23 cellular contexts compared by ENCODE assay signal in genomic region chr3:72953325-72953956, GRCh38. TPM values are rescaled to one million over a fixed set of nuclear protein-coding genes. Genes with fewer than 3 reads are reported as not detected.
DNase-seq lines count a peak whose midpoint lies in the region; FAIRE-seq and TF ChIP-seq lines count a peak whose summit lies in the region.
"Had no signal": no experiment of that assay in that cellular context is flagged by ENCODE, and none has a peak within 500 bp of the region (broad histone marks: within the 10 kb centered on the region; RNA-seq: fewer than 3 reads in every experiment).

No MANE protein-coding gene starts in this region.

- no peaks in the 10 kb centered on the region for H4K20me1 ChIP-seq in mammary epithelial cell (ENCODE audit: insufficient read depth, low read length)

- intact Hi-C loops in MCF 10A (cut with micrococcal nuclease): no loop called here
- intact Hi-C loops in mammary epithelial cell (cut with micrococcal nuclease): no loop called here
- intact Hi-C loops in vagina (cut with DNase I): loop anchor here (10.0 kb wide), 1 partner anchor 111 kb away; the partner anchor contains the start of gene EBLN2

- POLR2A ChIA-PET in MCF 10A (lab: Yijun Ruan, JAX): interaction anchor here (0.7 to 1.8 kb wide), 2 partner anchors 34 to 46 kb away, joined by 3 to 4 read pairs; no protein-coding TSS in a partner anchor

- no peaks in the 10 kb centered on the region for H3K36me3 Mint-ChIP-seq in MCF 10A (ENCODE audit: insufficient read depth, unreplicated experiment)
- H3K36me3 Mint-ChIP-seq: activated naive CD4-positive, alpha-beta T cell treated with anti-CD3 and anti-CD28 coated beads, Interleukin-2, amount 50 U/mL, for 72 hours; natural killer cell had no signal

- no peaks in the 10 kb centered on the region for H3K27me3 Mint-ChIP-seq in MCF 10A (ENCODE audit: insufficient read depth, unreplicated experiment)
- H3K27me3 Mint-ChIP-seq: activated T-cell treated with anti-CD3 and anti-CD28 coated beads, Interleukin-2, amount 50 U/mL, for 24 hours had no signal

- CTCF ChIA-PET in MCF 10A (lab: Yijun Ruan, JAX) (interaction anchor here (0.8 to 2.1 kb wide), 6 partner anchors 15 to 132 kb away, joined by 3 to 10 read pairs (median 3); no protein-coding TSS in a partner anchor), mammary epithelial cell (lab: Charles Lee; ENCODE audit: low non-redundant PET) (interaction anchor here (1.0 kb wide), 1 partner anchor 9 kb away, joined by 3 read pairs; no protein-coding TSS in a partner anchor)

- no peak overlapping the region for H2AFZ ChIP-seq in mammary epithelial cell (ENCODE audit: low read depth, low read length)

- H3K27ac ChIP-seq in mammary epithelial cell (ENCODE audit: insufficient read depth, low read depth, low read length) (no peak overlapping the region), layer of hippocampus (ENCODE audit: low read depth, low read length) (peak overlapping the region; percentile 43), vagina (peak overlapping the region; percentile 38)
- H3K27ac ChIP-seq: breast epithelium, C4-2B, lower lobe of right lung had no signal

- H3K27ac Mint-ChIP-seq in MCF 10A (ENCODE audit: low read depth, unreplicated experiment): no peak overlapping the region
- H3K27ac Mint-ChIP-seq: activated naive CD4-positive, alpha-beta T cell treated with anti-CD3 and anti-CD28 coated beads, Interleukin-2, amount 50 U/mL, for 72 hours; activated T-cell treated with anti-CD3 and anti-CD28 coated beads, Interleukin-2, amount 50 U/mL, for 24 hours; natural killer cell had no signal

- no peaks in the 10 kb centered on the region for H3K4me1 ChIP-seq in mammary epithelial cell (ENCODE audit: insufficient read depth, low read length)
- H3K4me1 ChIP-seq in vagina: no peaks in the 10 kb centered on the region
- H3K4me1 ChIP-seq: breast epithelium, lower lobe of right lung had no signal

- H3K9ac ChIP-seq in mammary epithelial cell (ENCODE audit: insufficient read depth, low read length): no peak overlapping the region
- H3K9ac ChIP-seq: SK-N-SH had no signal

- H3K27me3 ChIP-seq in mammary epithelial cell (ENCODE audit: insufficient read depth, low read length) (no peaks in the 10 kb centered on the region), bronchial epithelial cell (ENCODE audit: control insufficient read depth, insufficient read depth, low read length) (no peaks in the 10 kb centered on the region), layer of hippocampus (ENCODE audit: control insufficient read depth, insufficient read depth, low read length) (no peaks in the 10 kb centered on the region), vagina (no peaks in the 10 kb centered on the region)
- H3K27me3 ChIP-seq: breast epithelium had no signal

- in situ Hi-C loops in mammary epithelial cell (cut with MboI; ENCODE audit: low sequenced_read_pairs in 2 of 2): no loop called here
- in situ Hi-C loops in KBM-7 (cut with MboI; ENCODE audit: low pct_unique_long_range_greater_than_20kb, low sequenced_read_pairs): no loop called here

- no peak overlapping the region for H3K4me2 ChIP-seq in mammary epithelial cell (ENCODE audit: insufficient read depth, low read depth, low read length)
- H3K4me2 ChIP-seq: SK-N-SH had no signal

- no peak for TF ChIP-seq POLR2A in vagina (IDR thresholded peaks at IDR 0.05)

- H3K4me3 ChIP-seq in mammary epithelial cell (replicated peaks in 1 of 3; ENCODE audit: insufficient read depth in 1 of 3, low read depth in 2 of 3, low read length in 3 of 3): no peak overlapping the region
- no peak overlapping the region for H3K4me3 ChIP-seq in bronchial epithelial cell (ENCODE audit: low read depth, low read length)
- H3K4me3 ChIP-seq in vagina: no peak overlapping the region
- H3K4me3 ChIP-seq: breast epithelium, lower lobe of right lung had no signal

- H3K4me3 Mint-ChIP-seq in MCF 10A (ENCODE audit: unreplicated experiment): no peak overlapping the region
- H3K4me3 Mint-ChIP-seq: activated T-cell treated with anti-CD3 and anti-CD28 coated beads, Interleukin-2, amount 50 U/mL, for 24 hours; natural killer cell had no signal

- 85% methylated on average over 7 of the region's 7 CpGs for WGBS in mammary epithelial cell (ENCODE audit: low coverage, missing lambda C conversion rate)

- H3K4me1 Mint-ChIP-seq in MCF 10A (ENCODE audit: insufficient read depth, unreplicated experiment): no peaks in the 10 kb centered on the region
- H3K4me1 Mint-ChIP-seq: natural killer cell had no signal

- no peaks in the 10 kb centered on the region for H3K9me3 Mint-ChIP-seq in MCF 10A (ENCODE audit: unreplicated experiment)
- H3K9me3 Mint-ChIP-seq: activated naive CD4-positive, alpha-beta T cell treated with anti-CD3 and anti-CD28 coated beads, Interleukin-2, amount 50 U/mL, for 72 hours; activated T-cell treated with anti-CD3 and anti-CD28 coated beads, Interleukin-2, amount 50 U/mL, for 24 hours; natural killer cell had no signal

- H3K79me2 ChIP-seq in mammary epithelial cell (ENCODE audit: insufficient read depth, low read length): no peaks in the 10 kb centered on the region

- DNase-seq in MCF 10A (ENCODE audit: unreplicated experiment) (peak; percentile 78), mammary epithelial cell (no peak), bronchial epithelial cell (ENCODE audit: low read depth) (peak; percentile 59), vagina (ENCODE audit: extremely low spot score in 2 of 2) (no peak), NCI-H510A (lab: John Stamatoyannopoulos, UW) (no peak), KBM-7 (no peak)
- no peak for DNase-seq in stimulated activated CD4-positive, alpha-beta T cell treated with anti-CD3 and anti-CD28 coated beads, Interleukin-4, amount 100 ng/mL, for 1 hour
- DNase-seq: activated T-cell treated with anti-CD3 and anti-CD28 coated beads, Interleukin-2, amount 50 U/mL, for 24 hours; DMS53; Karpas-422; lower lobe of right lung; natural killer cell; NCI-H1694 treated with DMSO at 0.1 percent for 48 hours; NCI-H524; SK-N-SH; stimulated activated CD4-positive, alpha-beta T cell treated with anti-CD3 and anti-CD28 coated beads, Interleukin-12 subunit alpha, Interleukin-12 subunit beta, amount 100 ng/mL, for 4 hours; stimulated activated naive CD4-positive, alpha-beta T cell treated with Interleukin-2 at 50 U/mL for 16 hours had no signal

- dilution Hi-C loops in mammary epithelial cell (cut with HindIII; ENCODE audit: low sequenced_read_pairs): no loop called here

- no peak for TF ChIP-seq CTCF in MCF 10A (IDR thresholded peaks at IDR 0.05; ENCODE audit: unreplicated experiment)
- TF ChIP-seq CTCF in mammary epithelial cell (conservative IDR thresholded peaks at IDR 0.05 in 1 of 2, IDR thresholded peaks at IDR 0.05 in 1 of 2; ENCODE audit: extremely low read depth in 1 of 2, insufficient read depth in 1 of 2, low read depth in 1 of 2, low read length in 2 of 2): no peak
- TF ChIP-seq CTCF in bronchial epithelial cell (IDR thresholded peaks at IDR 0.05; ENCODE audit: insufficient read depth, low read length, severe bottlenecking): no peak
- TF ChIP-seq CTCF in vagina (IDR thresholded peaks at IDR 0.05): no peak

- H3K36me3 ChIP-seq in mammary epithelial cell (ENCODE audit: insufficient read depth, low read length) (no peaks in the 10 kb centered on the region), bronchial epithelial cell (ENCODE audit: control insufficient read depth, insufficient read depth, low read length) (no peaks in the 10 kb centered on the region), vagina (no peaks in the 10 kb centered on the region)
- H3K36me3 ChIP-seq: breast epithelium, lower lobe of right lung had no signal

- H3K9me3 ChIP-seq in mammary epithelial cell (replicated peaks; ENCODE audit: insufficient read depth, low read length) (no peaks in the 10 kb centered on the region), vagina (no peaks in the 10 kb centered on the region)
- H3K9me3 ChIP-seq: breast epithelium, lower lobe of right lung, SK-N-SH had no signal

- FAIRE-seq in bronchial epithelial cell (lab: Jason Lieb, UNC): no peak
- FAIRE-seq: A204.1, frontal cortex had no signal

- no TSS peak for BruUV-seq in MCF 10A (replicated peaks; lab: Mats Ljungman, UMichigan)
- BruUV-seq in mammary epithelial cell (replicated peaks; lab: Mats Ljungman, UMichigan): no TSS peak

RNA-seq across cellular contexts. Expression of gene PPP4R2, which starts 43.2 kb away (rescaled TPM):
- total RNA-seq in MCF 10A (2022) (86.3 and 105 TPM in 2 replicates), mammary epithelial cell (10 to 100 TPM; 57.0 to 74.4 TPM), bronchial epithelial cell (82.1 and 117 TPM in 2 replicates), vagina (24.3 TPM)
- 13.5 TPM for polyA plus RNA-seq in mammary epithelial cell
- 14.8 TPM for polyA minus RNA-seq in mammary epithelial cell

Comparison
In these comparisons a context has a peak if more than half of its experiments do, and no peak if none do; other contexts are left out.
1. DNase-seq: peak in MCF 10A (single experiment) and bronchial epithelial cell (single experiment); none in mammary epithelial cell (single experiment), vagina (0 of 2), NCI-H510A (single experiment), KBM-7 (single experiment) and stimulated activated CD4-positive, alpha-beta T cell treated with anti-CD3 and anti-CD28 coated beads, Interleukin-4, amount 100 ng/mL, for 1 hour (single experiment).